1 cellular context compared by ENCODE assay signal in genomic region chr18:9474983-9475642, GRCh38.
TF ChIP-seq lines count a peak whose summit lies in the region.

TSS of gene RALBP1 (plus strand) at chr18:9475513. CDS start at chr18:9513046, 37,533 bp downstream.

TF ChIP-seq in GM12878, 131 proteins besides CTCF, POLR2A, EP300 and RAD21 (continued from another document and continues in another):
- TF ChIP-seq USF1 (IDR thresholded peaks at IDR 0.05; ENCODE audit: borderline replicate concordance, extremely low read length, insufficient read depth, low read depth, low read length) (no peak), EGR1 (IDR thresholded peaks at IDR 0.05; ENCODE audit: borderline replicate concordance in 1 of 2, low read depth in 2 of 2, low read length in 2 of 2) (no peak), BRCA1 (IDR thresholded peaks at IDR 0.05; ENCODE audit: low read depth, low read length) (peak; percentile 70), NR2C2 (IDR thresholded peaks at IDR 0.05; ENCODE audit: borderline replicate concordance, control insufficient read depth, insufficient read length, low read depth) (no peak), POLR2AphosphoS2 (IDR thresholded peaks at IDR 0.05; ENCODE audit: low read depth, low read length) (0 out of 2 replicates have a peak, but pooled peaks have one; percentile 28), IKZF1 (conservative IDR thresholded peaks at IDR 0.05) (peak; percentile 99), POLR2AphosphoS5 (IDR thresholded peaks at IDR 0.05; ENCODE audit: low read length) (peak; percentile 74; the same call in 1 of the 2 replicates), NBN (IDR thresholded peaks at IDR 0.05) (peak; percentile 66; the same call in 1 of the 2 replicates), RFX5 (IDR thresholded peaks at IDR 0.05; ENCODE audit: low read depth, low read length) (no peak), TCF12 (IDR thresholded peaks at IDR 0.05; ENCODE audit: low read depth, low read length) (peak; percentile 4; the same call in 1 of the 2 replicates), BCLAF1 (IDR thresholded peaks at IDR 0.05) (no peak), RELB (IDR thresholded peaks at IDR 0.05; ENCODE audit: low read depth) (peak; percentile 79), FOXK2 (IDR thresholded peaks at IDR 0.05) (peak; percentile 74), ZNF592 (IDR thresholded peaks at IDR 0.05) (no peak), BACH1 (IDR thresholded peaks at IDR 0.05; ENCODE audit: borderline replicate concordance) (no peak), CREM (IDR thresholded peaks at IDR 0.05; ENCODE audit: low read depth) (peak; percentile 96), TARDBP (IDR thresholded peaks at IDR 0.05; ENCODE audit: borderline replicate concordance) (peak; percentile 93), RUNX3 (IDR thresholded peaks at IDR 0.05; ENCODE audit: low read length) (peak; percentile 82), PML (IDR thresholded peaks at IDR 0.05; ENCODE audit: low read length) (no peak), CBX3 (IDR thresholded peaks at IDR 0.05; ENCODE audit: borderline replicate concordance, low read depth) (no peak), KLF5 (IDR thresholded peaks at IDR 0.05; ENCODE audit: partially characterized antibody) (no peak), IRF4 (IDR thresholded peaks at IDR 0.05; ENCODE audit: low read depth, low read length) (no peak), ATF7 (IDR thresholded peaks at IDR 0.05; ENCODE audit: low read depth) (no peak), WRNIP1 (IDR thresholded peaks at IDR 0.05; ENCODE audit: borderline replicate concordance, low read depth, low read length) (no peak), TBL1XR1 (IDR thresholded peaks at IDR 0.05; ENCODE audit: low read depth, low read length) (peak; percentile 38), TCF3 (IDR thresholded peaks at IDR 0.05; ENCODE audit: borderline replicate concordance, insufficient read depth, low read depth, low read length) (no peak), E4F1 (IDR thresholded peaks at IDR 0.05; ENCODE audit: borderline replicate concordance, partially characterized antibody) (peak; percentile 80), JUND (IDR thresholded peaks at IDR 0.05; ENCODE audit: low read depth, low read length) (no peak), YY1 (IDR thresholded peaks at IDR 0.05; ENCODE audit: low read depth, low read length) (peak; percentile 42; the same call in 1 of the 2 replicates), RAD51 (IDR thresholded peaks at IDR 0.05) (no peak), ATF3 (IDR thresholded peaks at IDR 0.05; ENCODE audit: borderline replicate concordance, extremely low read depth, low read depth, low read length) (peak; percentile 69; the same call in 1 of the 2 replicates), MXI1 (IDR thresholded peaks at IDR 0.05; ENCODE audit: low read depth, low read length) (peak; percentile 56), USF2 (IDR thresholded peaks at IDR 0.05; ENCODE audit: borderline replicate concordance, low read depth, low read length) (no peak), MLLT1 (IDR thresholded peaks at IDR 0.05) (peak; percentile 90), BHLHE40 (IDR thresholded peaks at IDR 0.05; ENCODE audit: borderline replicate concordance in 1 of 2, low read depth in 2 of 2, low read length in 1 of 2) (peak in 1 of 2 experiments; percentile 62; a peak in 2 of 4 replicates), SMC3 (IDR thresholded peaks at IDR 0.05; ENCODE audit: borderline replicate concordance, low read length) (no peak), ATF2 (IDR thresholded peaks at IDR 0.05; ENCODE audit: low read length) (no peak), SKIL (IDR thresholded peaks at IDR 0.05; ENCODE audit: low read depth, poor library complexity, severe bottlenecking) (no peak), MYC (IDR thresholded peaks at IDR 0.05; ENCODE audit: insufficient read depth, insufficient read length, insufficient replicate concordance, low read length, severe bottlenecking) (no peak), ZNF207 (IDR thresholded peaks at IDR 0.05; ENCODE audit: borderline replicate concordance) (0 out of 2 replicates have a peak, but pooled peaks have one; percentile 49)
